In genomic region chr22:28986366-28986765, GRCh38 we compare ENCODE assay signal across 25 cellular contexts.
DNase-seq lines count a peak whose midpoint lies in the region; ATAC-seq and TF ChIP-seq lines count a peak whose summit lies in the region.
"Had no signal": no experiment of that assay in that cellular context is flagged by ENCODE, and none has a peak within 500 bp of the region (broad histone marks: within the 10 kb centered on the region; RNA-seq: fewer than 3 reads in every experiment).

No MANE protein-coding gene starts in this region.

- H3K4me2 ChIP-seq in IMR-90 (ENCODE audit: low read depth, low read length), result no peak overlapping the region

- TF ChIP-seq POLR2A in IMR-90 (IDR thresholded peaks at IDR 0.05; ENCODE audit: low read depth, low read length), result no peak

- no peak overlapping the region for H2BK5ac ChIP-seq in IMR-90 (ENCODE audit: low read depth, low read length, poor library complexity, severe bottlenecking)

- H4K5ac ChIP-seq in IMR-90 (ENCODE audit: low read depth, low read length), result no peak overlapping the region

- H3K36me3 ChIP-seq in IMR-90 (ENCODE audit: control insufficient read depth, insufficient read depth, low read length), result 0 out of 2 replicates have a peak, but pooled peaks cover 1% of the 10 kb centered on the region
- H3K36me3 ChIP-seq in mesodermal cell (ENCODE audit: control insufficient read depth, insufficient read depth, low read length), result peaks cover 33% of the 10 kb centered on the region
- H3K36me3 ChIP-seq: adrenal gland, pancreas, sigmoid colon had no signal

- H3K9ac ChIP-seq in IMR-90 (ENCODE audit: low read depth, low read length), result no peak overlapping the region

- H4K8ac ChIP-seq in IMR-90 (ENCODE audit: low read depth in 2 of 2, low read length in 2 of 2), result no peak overlapping the region

- H3K14ac ChIP-seq in IMR-90 (replicated peaks; ENCODE audit: low read depth, low read length), result no peak overlapping the region

- TF ChIP-seq RAD21 in IMR-90 (IDR thresholded peaks at IDR 0.05; ENCODE audit: low read length), result no peak

- CTCF ChIA-PET in IMR-90 (lab: Yijun Ruan, JAX), result interaction anchor here (0.6 kb wide), 1 partner anchor 17 kb away, joined by 3 read pairs; no protein-coding TSS in a partner anchor

- H3K4me3 ChIP-seq in IMR-90 (ENCODE audit: insufficient read depth, low read depth, low read length) (no peak overlapping the region), choroid plexus epithelial cell (ENCODE audit: low read depth, low read length) (no peak overlapping the region), mesodermal cell (ENCODE audit: extremely low read depth, insufficient read depth, low read length, poor library complexity, severe bottlenecking) (no peak overlapping the region)
- H3K4me3 ChIP-seq: adrenal gland, dorsolateral prefrontal cortex, pancreas, sigmoid colon had no signal

- POLR2A ChIA-PET in IMR-90 (lab: Charles Lee; ENCODE audit: unreplicated experiment), result no interaction called here

- H3K4ac ChIP-seq in IMR-90 (ENCODE audit: low read depth, low read length), result no peak overlapping the region

- no peak overlapping the region for H2BK20ac ChIP-seq in IMR-90 (ENCODE audit: low read depth, low read length)

- no peak overlapping the region for H3K23ac ChIP-seq in IMR-90 (ENCODE audit: low read depth, low read length)

- no peak overlapping the region for H2AK5ac ChIP-seq in IMR-90 (ENCODE audit: low read depth, low read length)

- DNase-seq in AG09319 (ENCODE audit: extremely low read depth, low read depth) (peak; percentile 12), IMR-90 (no peak), choroid plexus epithelial cell (ENCODE audit: low read depth) (peak; percentile 82), AG08396 (ENCODE audit: low spot score) (no peak), midbrain (lab: John Stamatoyannopoulos, UW) (no peak), NCI-H187 (lab: John Stamatoyannopoulos, UW) (no peak), hepatic stellate cell (ENCODE audit: low spot score) (no peak)
- DNase-seq: activated CD8-positive, alpha-beta T cell treated with anti-CD3 and anti-CD28 coated beads for 36 hours; activated gamma-delta T cell; activated T-cell treated with anti-CD3 and anti-CD28 coated beads for 4 hours; adrenal gland; C1 segment of cervical spinal cord; Calu3; central memory CD4-positive, alpha-beta T cell; dorsolateral prefrontal cortex; MM.1S; NCI-H1436; NCI-H526 treated with DMSO at 0.1 percent for 48 hours; nephron progenitor cell; pancreas; Right ventricle myocardium superior; sigmoid colon had no signal

- intact Hi-C loops in IMR-90 (cut with micrococcal nuclease), result no loop called here

- no peak overlapping the region for H2BK120ac ChIP-seq in IMR-90 (ENCODE audit: low read depth, low read length)

- BruUV-seq in IMR-90 (replicated peaks; lab: Mats Ljungman, UMichigan), result no TSS peak

- no peak overlapping the region for H3K56ac ChIP-seq in IMR-90 (ENCODE audit: extremely low read depth, insufficient read depth, low read length)

- no peak overlapping the region for H2AK9ac ChIP-seq in IMR-90 (replicated peaks; ENCODE audit: low read depth, low read length, poor library complexity)

- no peak overlapping the region for H2AFZ ChIP-seq in IMR-90 (replicated peaks; ENCODE audit: low read length, poor library complexity)

- ATAC-seq in IMR-90 (ENCODE audit: low read depth), result no peak; the same call in 1 of the 2 replicates
- ATAC-seq: activated CD4-positive, CD25-positive, alpha-beta regulatory T cell treated with anti-CD3 and anti-CD28 coated beads, Interleukin-2, amount 50 U/mL, for 24 hours; activated CD8-positive, alpha-beta T cell treated with anti-CD3 and anti-CD28 coated beads for 36 hours; pancreas had no signal

- H3K9me3 ChIP-seq in IMR-90 (ENCODE audit: control insufficient read depth, insufficient read depth, low read length), result peaks cover 4% of the 10 kb centered on the region; the same call in 1 of the 2 replicates
- H3K9me3 ChIP-seq in mesodermal cell (ENCODE audit: control insufficient read depth, low read length), result peaks cover 9% of the 10 kb centered on the region
- H3K9me3 ChIP-seq: adrenal gland, pancreas, sigmoid colon had no signal

- in situ Hi-C loops in IMR-90 (cut with MboI; ENCODE audit: low sequenced_read_pairs), result no loop called here

- H4K91ac ChIP-seq in IMR-90 (ENCODE audit: insufficient read depth, low read depth, low read length), result no peak overlapping the region

- no peak overlapping the region for H2BK15ac ChIP-seq in IMR-90 (ENCODE audit: low read depth, low read length)

- H3K27ac ChIP-seq in IMR-90 (ENCODE audit: insufficient read depth, low read length) (no peak overlapping the region), mesodermal cell (ENCODE audit: low read depth, low read length, severe bottlenecking) (peak overlapping the region; percentile 77)
- H3K27ac ChIP-seq: adrenal gland, epithelial cell of prostate, pancreas, sigmoid colon had no signal

- H3K18ac ChIP-seq in IMR-90 (ENCODE audit: low read depth, low read length), result no peak overlapping the region

- no peak for TF ChIP-seq CTCF in AG09319 (IDR thresholded peaks at IDR 0.05; ENCODE audit: low read depth, low read length)
- no peak for TF ChIP-seq CTCF in IMR-90 (conservative IDR thresholded peaks at IDR 0.05; ENCODE audit: low read depth, low read length)
- TF ChIP-seq CTCF in choroid plexus epithelial cell (conservative IDR thresholded peaks at IDR 0.05; ENCODE audit: low read depth, low read length), result no peak

- no peaks in the 10 kb centered on the region for H3K27me3 ChIP-seq in IMR-90 (ENCODE audit: control insufficient read depth, insufficient read depth, low read length)
- H3K27me3 ChIP-seq: adrenal gland, dorsolateral prefrontal cortex, pancreas, sigmoid colon had no signal

- no CpG with 5 or more reads among the region's 3 CpGs for WGBS in IMR-90 (ENCODE audit: extremely low coverage in 2 of 2, insufficient read length in 1 of 2), 2 experiments
- WGBS in mesodermal cell (ENCODE audit: insufficient coverage in 2 of 2), 2 experiments, result 80 to 86% methylated on average over 1 of the region's 3 CpGs

- H3K9me1 ChIP-seq in IMR-90 (ENCODE audit: insufficient read depth, low read length), result peaks cover 3% of the 10 kb centered on the region; the same call in 1 of the 2 replicates

- H3K79me1 ChIP-seq in IMR-90 (ENCODE audit: low read depth in 1 of 2, low read length in 2 of 2), result no peaks in the 10 kb centered on the region

- H3K4me1 ChIP-seq in IMR-90 (ENCODE audit: control insufficient read depth, insufficient read depth, low read length) (peaks cover 5% of the 10 kb centered on the region; the same call in 1 of the 2 replicates), mesodermal cell (ENCODE audit: control insufficient read depth, insufficient read depth, low read length, poor library complexity, severe bottlenecking) (peaks cover 44% of the 10 kb centered on the region)
- H3K4me1 ChIP-seq: pancreas had no signal

- dilution Hi-C loops in IMR-90 (cut with HindIII; ENCODE audit: low sequenced_read_pairs, unreplicated experiment), result no loop called here

- H4K20me1 ChIP-seq in IMR-90 (ENCODE audit: insufficient read depth, low read length), result no peaks in the 10 kb centered on the region

TF ChIP-seq in IMR-90, 13 proteins besides CTCF, POLR2A, EP300 and RAD21:
- TF ChIP-seq RCOR1 (IDR thresholded peaks at IDR 0.05; ENCODE audit: insufficient replicate concordance, low read length), result no peak
- peak; percentile 38; the same call in 1 of the 2 replicates for TF ChIP-seq CEBPB (IDR thresholded peaks at IDR 0.05; ENCODE audit: low read depth, low read length)

Comparison
In these comparisons a context has a peak if more than half of its experiments do, and no peak if none do; other contexts are left out.
1. DNase-seq: peak in AG09319 (single experiment) and choroid plexus epithelial cell (single experiment); none in IMR-90 (single experiment), AG08396 (single experiment), midbrain (single experiment), NCI-H187 (0 of 2) and hepatic stellate cell (single experiment).